22 cellular contexts compared by ENCODE assay signal in the genomic region with DNA sequence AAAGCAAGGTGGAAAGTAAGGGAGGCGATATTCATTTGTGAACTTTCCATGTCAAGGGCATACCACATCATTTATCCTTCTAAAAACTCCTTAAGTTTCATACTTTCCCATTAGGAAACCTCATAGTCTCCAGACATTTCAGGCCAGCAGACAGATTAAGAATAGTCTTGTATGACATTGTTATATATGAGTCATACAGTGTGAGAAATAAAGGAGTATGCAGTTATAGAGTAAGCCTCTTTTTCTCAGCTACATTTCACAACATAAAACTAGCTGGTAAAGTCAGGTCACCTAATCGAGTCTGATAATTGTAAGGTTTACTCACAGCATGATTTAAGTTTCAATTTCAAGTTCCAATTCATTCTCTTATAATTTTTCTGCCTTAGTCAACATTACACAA.
DNase-seq lines count a peak whose midpoint lies in the region; ATAC-seq and TF ChIP-seq lines count a peak whose summit lies in the region.
"Had no signal": no experiment of that assay in that cellular context is flagged by ENCODE, and none has a peak within 500 bp of the region (broad histone marks: within the 10 kb centered on the region; RNA-seq: fewer than 3 reads in every experiment).

No MANE protein-coding gene starts in this region.

- no peak overlapping the region for H3K27ac Mint-ChIP-seq in naive thymus-derived CD4-positive, alpha-beta T cell
- H3K27ac Mint-ChIP-seq: activated CD4-positive, alpha-beta T cell treated with anti-CD3 and anti-CD28 coated beads, Interleukin-2, amount 10 ng/mL, durations not matched to agents 24 days and 14 days; stimulated activated effector memory CD8-positive, alpha-beta T cell treated with anti-CD3 and anti-CD28 coated beads, Interleukin-12 subunit alpha, Interleukin-12 subunit beta, amount 100 ng/mL, for 72 hours had no signal

- H3K36me3 ChIP-seq in BJ (ENCODE audit: control insufficient read depth, insufficient read depth, low read length), result no peaks in the 10 kb centered on the region
- H3K36me3 ChIP-seq in naive thymus-derived CD4-positive, alpha-beta T cell (ENCODE audit: control insufficient read depth in 2 of 3, insufficient read depth in 3 of 3, low read length in 3 of 3), result no peaks in the 10 kb centered on the region
- H3K36me3 ChIP-seq: MG63, neutrophil had no signal

- no peaks in the 10 kb centered on the region for H3K4me1 Mint-ChIP-seq in naive thymus-derived CD4-positive, alpha-beta T cell
- H3K4me1 Mint-ChIP-seq: activated CD4-positive, alpha-beta T cell treated with anti-CD3 and anti-CD28 coated beads, Interleukin-2, amount 10 ng/mL, durations not matched to agents 24 days and 14 days; stimulated activated effector memory CD8-positive, alpha-beta T cell treated with anti-CD3 and anti-CD28 coated beads, Interleukin-12 subunit alpha, Interleukin-12 subunit beta, amount 100 ng/mL, for 72 hours had no signal

- CTCF ChIA-PET in BJ (lab: Yijun Ruan, JAX), result no interaction called here
- CTCF ChIA-PET in naive thymus-derived CD4-positive, alpha-beta T cell (lab: Charles Lee), result no interaction called here

- ATAC-seq in naive thymus-derived CD4-positive, alpha-beta T cell, result no peak
- no peak for ATAC-seq in HG03159 (IDR thresholded peaks at IDR 0.05; ENCODE audit: unreplicated experiment)
- ATAC-seq: stimulated activated effector memory CD8-positive, alpha-beta T cell treated with anti-CD3 and anti-CD28 coated beads, Interleukin-12 subunit alpha, Interleukin-12 subunit beta, amount 100 ng/mL, for 72 hours had no signal

- no peak overlapping the region for H3K27ac ChIP-seq in naive thymus-derived CD4-positive, alpha-beta T cell (ENCODE audit: low read depth, low read length)
- H3K27ac ChIP-seq: neutrophil, SK-N-MC had no signal

- no peaks in the 10 kb centered on the region for H3K27me3 ChIP-seq in BJ (ENCODE audit: control insufficient read depth, insufficient read depth, low read length)
- H3K27me3 ChIP-seq in naive thymus-derived CD4-positive, alpha-beta T cell (ENCODE audit: control insufficient read depth in 2 of 2, insufficient read depth in 2 of 2, low read length in 2 of 2), result no peaks in the 10 kb centered on the region
- H3K27me3 ChIP-seq: MG63, neutrophil had no signal

- no peaks in the 10 kb centered on the region for H3K4me1 ChIP-seq in naive thymus-derived CD4-positive, alpha-beta T cell (ENCODE audit: control insufficient read depth in 2 of 2, insufficient read depth in 2 of 2, low read length in 2 of 2)

- peaks cover 0 to 6% (median 0%) of the 10 kb centered on the region in 5 donors for H3K27me3 Mint-ChIP-seq in naive thymus-derived CD4-positive, alpha-beta T cell

- TF ChIP-seq CTCF in BJ (IDR thresholded peaks at IDR 0.05; ENCODE audit: insufficient read depth, low read depth, low read length), result no peak

- peak; percentile 8 for DNase-seq in BJ (ENCODE audit: low read depth)
- DNase-seq in NCI-H226, result peak; percentile 85
- peak; percentile 48 for DNase-seq in dedifferentiated amniotic fluid mesenchymal stem cell (ENCODE audit: extremely low spot score)
- DNase-seq in myocyte (ENCODE audit: low read depth), result peak; percentile 3
- no peak for DNase-seq in activated gamma-delta T cell treated with Interleukin-2 at 50 U/mL for 16 hours
- no peak for DNase-seq in naive thymus-derived CD4-positive, alpha-beta T cell
- DNase-seq in stimulated activated CD8-positive, alpha-beta memory T cell treated with anti-CD3 and anti-CD28 coated beads, Interleukin-4, amount 100 ng/mL, for 48 hours, result no peak
- DNase-seq: activated CD4-positive, alpha-beta T cell treated with anti-CD3 and anti-CD28 coated beads, Interleukin-2, amount 10 ng/mL, durations not matched to agents 24 days and 14 days; activated naive CD4-positive, alpha-beta T cell treated with anti-CD3 and anti-CD28 coated beads, Interleukin-2, amount 50 U/mL, for 16 hours; activated T-cell treated with anti-CD3 and anti-CD28 coated beads for 4 hours; caudate nucleus; head of caudate nucleus; islet precursor cell; MG63; midbrain; NCI-H187; T1000; trophoblast cell had no signal

- POLR2A ChIA-PET in BJ (lab: Charles Lee), result no interaction called here
- POLR2A ChIA-PET in naive thymus-derived CD4-positive, alpha-beta T cell (lab: Charles Lee), result no interaction called here

- H3K4me3 ChIP-seq in BJ (ENCODE audit: low read depth, low read length), result no peak overlapping the region
- no peak overlapping the region for H3K4me3 ChIP-seq in naive thymus-derived CD4-positive, alpha-beta T cell (ENCODE audit: low read length)
- H3K4me3 ChIP-seq: MG63, SK-N-MC had no signal

- intact Hi-C loops in naive thymus-derived CD4-positive, alpha-beta T cell (cut with micrococcal nuclease), result no loop called here

- H3K36me3 Mint-ChIP-seq in naive thymus-derived CD4-positive, alpha-beta T cell, result peaks cover 0 to 17% (median 0%) of the 10 kb centered on the region in 5 donors
- H3K36me3 Mint-ChIP-seq: stimulated activated effector memory CD8-positive, alpha-beta T cell treated with anti-CD3 and anti-CD28 coated beads, Interleukin-12 subunit alpha, Interleukin-12 subunit beta, amount 100 ng/mL, for 72 hours had no signal

- H3K9me3 ChIP-seq in naive thymus-derived CD4-positive, alpha-beta T cell (ENCODE audit: control insufficient read depth in 2 of 3, low read length in 3 of 3), result no peaks in the 10 kb centered on the region
- H3K9me3 ChIP-seq: MG63, neutrophil had no signal

- H3K9me3 Mint-ChIP-seq in naive thymus-derived CD4-positive, alpha-beta T cell, result peaks cover 0 to 6% (median 1%) of the 10 kb centered on the region in 11 donors
- H3K9me3 Mint-ChIP-seq: activated CD4-positive, alpha-beta T cell treated with anti-CD3 and anti-CD28 coated beads, Interleukin-2, amount 10 ng/mL, durations not matched to agents 24 days and 14 days; stimulated activated effector memory CD8-positive, alpha-beta T cell treated with anti-CD3 and anti-CD28 coated beads, Interleukin-12 subunit alpha, Interleukin-12 subunit beta, amount 100 ng/mL, for 72 hours had no signal

- no peak overlapping the region for H3K4me3 Mint-ChIP-seq in naive thymus-derived CD4-positive, alpha-beta T cell
- H3K4me3 Mint-ChIP-seq: activated CD4-positive, alpha-beta T cell treated with anti-CD3 and anti-CD28 coated beads, Interleukin-2, amount 10 ng/mL, durations not matched to agents 24 days and 14 days; stimulated activated effector memory CD8-positive, alpha-beta T cell treated with anti-CD3 and anti-CD28 coated beads, Interleukin-12 subunit alpha, Interleukin-12 subunit beta, amount 100 ng/mL, for 72 hours had no signal

Comparison
In these comparisons a context has a peak if more than half of its experiments do, and no peak if none do; other contexts are left out.
1. DNase-seq: peak in BJ (single experiment), NCI-H226 (single experiment), dedifferentiated amniotic fluid mesenchymal stem cell (single experiment) and myocyte (single experiment); none in activated gamma-delta T cell treated with Interleukin-2 at 50 U/mL for 16 hours (single experiment), naive thymus-derived CD4-positive, alpha-beta T cell (0 of 9) and stimulated activated CD8-positive, alpha-beta memory T cell treated with anti-CD3 and anti-CD28 coated beads, Interleukin-4, amount 100 ng/mL, for 48 hours (single experiment).